15 cellular contexts compared by ENCODE assay signal in the genomic region with DNA sequence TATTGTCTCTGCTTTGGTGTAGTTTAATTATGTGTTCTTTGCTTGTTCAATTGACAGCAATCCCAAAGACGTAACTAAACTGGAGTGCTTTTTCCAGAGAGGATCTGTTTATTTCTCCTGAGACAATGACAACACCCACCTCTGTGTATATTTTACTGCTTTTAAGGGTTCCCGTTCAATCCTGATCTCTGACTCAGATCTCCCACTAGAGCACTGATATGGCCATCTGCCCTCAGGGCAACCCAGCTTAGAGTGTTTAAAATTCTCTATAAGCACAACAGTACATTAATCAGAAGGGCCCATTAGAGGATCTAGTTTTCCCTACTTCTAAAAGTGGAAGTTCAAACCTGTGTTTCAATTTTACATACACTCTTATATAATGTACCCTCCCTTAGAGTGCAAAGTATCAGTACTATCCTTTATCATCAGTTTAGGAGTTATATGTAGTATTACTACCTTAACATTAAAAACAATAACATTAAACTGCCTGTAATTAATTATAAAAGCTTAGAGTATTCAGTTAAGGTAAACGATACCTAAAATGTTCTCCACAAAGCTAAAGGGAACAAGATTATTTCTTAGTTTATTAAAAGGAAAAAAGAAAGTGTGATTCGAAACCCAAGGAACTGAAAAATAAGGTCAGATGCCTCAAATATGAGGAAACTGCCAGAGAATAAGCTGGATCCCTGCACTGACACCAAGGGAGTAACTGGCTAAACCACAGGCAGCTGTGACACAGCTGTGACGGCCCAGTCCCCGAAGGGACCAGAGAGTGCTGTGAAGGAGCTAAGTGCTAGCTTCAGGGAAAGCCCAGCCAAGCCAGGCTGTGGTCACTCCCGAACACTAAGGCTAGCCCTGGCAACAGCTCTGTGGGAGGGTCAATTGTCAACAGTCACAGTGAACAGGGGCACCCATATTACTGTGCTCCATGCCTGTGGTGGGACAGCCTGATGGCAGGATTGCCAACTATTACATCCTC. TPM values are rescaled to one million over a fixed set of nuclear protein-coding genes. Genes with fewer than 3 reads are reported as not detected.
DNase-seq lines count a peak whose midpoint lies in the region; ATAC-seq and TF ChIP-seq lines count a peak whose summit lies in the region.
"Had no signal": no experiment of that assay in that cellular context is flagged by ENCODE, and none has a peak within 500 bp of the region (broad histone marks: within the 10 kb centered on the region; RNA-seq: fewer than 3 reads in every experiment).

No MANE protein-coding gene starts in this region.

- H3K79me2 ChIP-seq in OCI-LY7 (ENCODE audit: insufficient read depth, low read depth, low read length) = no peaks in the 10 kb centered on the region

- H3K4me1 ChIP-seq in left ventricle myocardium inferior = no peaks in the 10 kb centered on the region
- no peaks in the 10 kb centered on the region for H3K4me1 ChIP-seq in upper lobe of right lung
- no peaks in the 10 kb centered on the region for H3K4me1 ChIP-seq in OCI-LY7 (ENCODE audit: insufficient read depth, low read length, poor library complexity, severe bottlenecking)

- H3K36me3 Mint-ChIP-seq in activated naive CD4-positive, alpha-beta T cell treated with anti-CD3 and anti-CD28 coated beads, Interleukin-2, amount 10 ng/mL, durations not matched to agents 7 days and 5 days = peaks cover 46% of the 10 kb centered on the region
- H3K36me3 Mint-ChIP-seq in activated naive CD4-positive, alpha-beta T cell treated with anti-CD3 and anti-CD28 coated beads for 36 hours (ENCODE audit: low read depth) = peaks cover 21% of the 10 kb centered on the region
- H3K36me3 Mint-ChIP-seq in activated T-helper 17 cell treated with anti-CD3 and anti-CD28 coated beads, Interleukin-2, amount 50 U/mL, for 72 hours (ENCODE audit: low read depth) = peaks cover 97% of the 10 kb centered on the region

- no peaks in the 10 kb centered on the region for H3K9me3 Mint-ChIP-seq in activated naive CD4-positive, alpha-beta T cell treated with anti-CD3 and anti-CD28 coated beads, Interleukin-2, amount 10 ng/mL, durations not matched to agents 7 days and 5 days
- H3K9me3 Mint-ChIP-seq in activated naive CD4-positive, alpha-beta T cell treated with anti-CD3 and anti-CD28 coated beads for 36 hours = no peaks in the 10 kb centered on the region
- no peaks in the 10 kb centered on the region for H3K9me3 Mint-ChIP-seq in activated T-helper 17 cell treated with anti-CD3 and anti-CD28 coated beads, Interleukin-2, amount 50 U/mL, for 72 hours
- H3K9me3 Mint-ChIP-seq: nephron, type B pancreatic cell had no signal

- no peak overlapping the region for H2AFZ ChIP-seq in OCI-LY7 (ENCODE audit: low read length)

- no TSS peak for BruUV-seq in OCI-LY7 (replicated peaks; lab: Mats Ljungman, UMichigan)

- no peak for DNase-seq in activated naive CD4-positive, alpha-beta T cell treated with anti-CD3 and anti-CD28 coated beads, Interleukin-2, amount 10 ng/mL, durations not matched to agents 7 days and 5 days
- DNase-seq in activated naive CD4-positive, alpha-beta T cell treated with anti-CD3 and anti-CD28 coated beads for 36 hours = no peak
- DNase-seq in left ventricle myocardium inferior (peak; percentile 58), upper lobe of right lung (no peak), OCI-LY7 (ENCODE audit: low spot score) (no peak), SW480 (ENCODE audit: low spot score) (no peak)
- DNase-seq: activated T-cell treated with anti-CD3 and anti-CD28 coated beads, Interleukin-2, amount 50 U/mL, for 1 hour; AML-193; erythroblast; MG63; NCI-H446 treated with DMSO at 0.1 percent for 48 hours had no signal

- TF ChIP-seq CTCF in left ventricle myocardium inferior (IDR thresholded peaks at IDR 0.05; ENCODE audit: borderline replicate concordance) (no peak), upper lobe of right lung (IDR thresholded peaks at IDR 0.05) (no peak), OCI-LY7 (conservative IDR thresholded peaks at IDR 0.05; ENCODE audit: low read length) (no peak)

- H3K4me3 Mint-ChIP-seq in activated naive CD4-positive, alpha-beta T cell treated with anti-CD3 and anti-CD28 coated beads, Interleukin-2, amount 10 ng/mL, durations not matched to agents 7 days and 5 days = no peak overlapping the region
- no peak overlapping the region for H3K4me3 Mint-ChIP-seq in activated naive CD4-positive, alpha-beta T cell treated with anti-CD3 and anti-CD28 coated beads for 36 hours
- no peak overlapping the region for H3K4me3 Mint-ChIP-seq in activated T-helper 17 cell treated with anti-CD3 and anti-CD28 coated beads, Interleukin-2, amount 50 U/mL, for 72 hours
- H3K4me3 Mint-ChIP-seq: nephron, type B pancreatic cell had no signal

- peaks cover 81% of the 10 kb centered on the region for H3K36me3 ChIP-seq in left ventricle myocardium inferior
- peaks cover 92% of the 10 kb centered on the region for H3K36me3 ChIP-seq in upper lobe of right lung
- H3K36me3 ChIP-seq in OCI-LY7 (ENCODE audit: insufficient read depth, low read length) = peaks cover 99% of the 10 kb centered on the region

- intact Hi-C loops in activated naive CD4-positive, alpha-beta T cell treated with anti-CD3 and anti-CD28 coated beads for 36 hours (cut with micrococcal nuclease) = no loop called here
- intact Hi-C loops in left ventricle myocardium inferior (cut with micrococcal nuclease) (no loop called here), upper lobe of right lung (cut with DNase I) (no loop called here), OCI-LY7 (cut with micrococcal nuclease; ENCODE audit: unreplicated experiment) (loop anchor here (10.0 kb wide), 1 partner anchor 119 kb away; no protein-coding TSS in a partner anchor)

- H3K27ac ChIP-seq in left ventricle myocardium inferior (replicated peaks) (peak overlapping the region; percentile 44), upper lobe of right lung (no peak overlapping the region), OCI-LY7 (ENCODE audit: low read depth, low read length, poor library complexity, severe bottlenecking) (no peak overlapping the region)

- peaks cover 14% of the 10 kb centered on the region for H3K4me1 Mint-ChIP-seq in activated naive CD4-positive, alpha-beta T cell treated with anti-CD3 and anti-CD28 coated beads, Interleukin-2, amount 10 ng/mL, durations not matched to agents 7 days and 5 days
- no peaks in the 10 kb centered on the region for H3K4me1 Mint-ChIP-seq in activated naive CD4-positive, alpha-beta T cell treated with anti-CD3 and anti-CD28 coated beads for 36 hours (ENCODE audit: low read depth)
- no peaks in the 10 kb centered on the region for H3K4me1 Mint-ChIP-seq in activated T-helper 17 cell treated with anti-CD3 and anti-CD28 coated beads, Interleukin-2, amount 50 U/mL, for 72 hours
- H3K4me1 Mint-ChIP-seq: nephron had no signal

- peak overlapping the region; percentile 67 for H3K27ac Mint-ChIP-seq in activated naive CD4-positive, alpha-beta T cell treated with anti-CD3 and anti-CD28 coated beads, Interleukin-2, amount 10 ng/mL, durations not matched to agents 7 days and 5 days
- H3K27ac Mint-ChIP-seq in activated naive CD4-positive, alpha-beta T cell treated with anti-CD3 and anti-CD28 coated beads for 36 hours = no peak overlapping the region
- H3K27ac Mint-ChIP-seq in activated T-helper 17 cell treated with anti-CD3 and anti-CD28 coated beads, Interleukin-2, amount 50 U/mL, for 72 hours = peak overlapping the region; percentile 62
- H3K27ac Mint-ChIP-seq: nephron, type B pancreatic cell had no signal

- H3K4me2 ChIP-seq in OCI-LY7 (ENCODE audit: low read length) = no peak overlapping the region

- CTCF ChIA-PET in activated naive CD4-positive, alpha-beta T cell treated with anti-CD3 and anti-CD28 coated beads, Interleukin-2, amount 10 ng/mL, durations not matched to agents 7 days and 5 days (lab: Charles Lee) = interaction anchor here (0.9 to 2.2 kb wide), 2 partner anchors 14 kb away, joined by 4 to 8 read pairs; partner anchors contain the start of gene UFD1
- CTCF ChIA-PET in activated naive CD4-positive, alpha-beta T cell treated with anti-CD3 and anti-CD28 coated beads for 36 hours (lab: Charles Lee) = interaction anchor here (0.9 to 2.9 kb wide), 2 partner anchors 10 to 15 kb away, joined by 3 to 7 read pairs; partner anchors contain the start of gene UFD1
- CTCF ChIA-PET in OCI-LY7 (lab: Charles Lee; ENCODE audit: unreplicated experiment) = no interaction called here

- no peaks in the 10 kb centered on the region for H4K20me1 ChIP-seq in OCI-LY7 (ENCODE audit: insufficient read depth, low read length)

- H3K9me3 ChIP-seq in left ventricle myocardium inferior (replicated peaks) (no peaks in the 10 kb centered on the region), upper lobe of right lung (no peaks in the 10 kb centered on the region), OCI-LY7 (ENCODE audit: low read length) (no peaks in the 10 kb centered on the region)
- H3K9me3 ChIP-seq: MG63 had no signal

- H3K4me3 ChIP-seq in left ventricle myocardium inferior = no peak overlapping the region
- no peak overlapping the region for H3K4me3 ChIP-seq in upper lobe of right lung
- no peak overlapping the region for H3K4me3 ChIP-seq in OCI-LY7 (ENCODE audit: low read depth, low read length, poor library complexity, severe bottlenecking)
- H3K4me3 ChIP-seq: MG63 had no signal

- no peaks in the 10 kb centered on the region for H3K27me3 ChIP-seq in left ventricle myocardium inferior (ENCODE audit: low read depth)
- no peaks in the 10 kb centered on the region for H3K27me3 ChIP-seq in upper lobe of right lung
- H3K27me3 ChIP-seq: MG63 had no signal

- no peaks in the 10 kb centered on the region for H3K27me3 Mint-ChIP-seq in activated naive CD4-positive, alpha-beta T cell treated with anti-CD3 and anti-CD28 coated beads, Interleukin-2, amount 10 ng/mL, durations not matched to agents 7 days and 5 days
- H3K27me3 Mint-ChIP-seq in activated naive CD4-positive, alpha-beta T cell treated with anti-CD3 and anti-CD28 coated beads for 36 hours (ENCODE audit: low read depth) = no peaks in the 10 kb centered on the region
- no peaks in the 10 kb centered on the region for H3K27me3 Mint-ChIP-seq in activated T-helper 17 cell treated with anti-CD3 and anti-CD28 coated beads, Interleukin-2, amount 50 U/mL, for 72 hours
- H3K27me3 Mint-ChIP-seq: type B pancreatic cell had no signal

- no peak for ATAC-seq in activated T-helper 17 cell treated with anti-CD3 and anti-CD28 coated beads, Interleukin-2, amount 50 U/mL, for 72 hours (replicated peaks)
- ATAC-seq in upper lobe of right lung (peak; percentile 73), HG02938 (IDR thresholded peaks at IDR 0.05; ENCODE audit: unreplicated experiment) (no peak)

- POLR2A ChIA-PET in OCI-LY7 (lab: Charles Lee) = interaction anchor here (1.7 kb wide), 1 partner anchor 10 kb away, joined by 6 read pairs; no protein-coding TSS in a partner anchor

- no peaks in the 10 kb centered on the region for H3K9me2 ChIP-seq in OCI-LY7 (ENCODE audit: insufficient read depth, low read length)

RNA-seq across cellular contexts. Expression of gene UFD1, which starts 15.2 kb away (rescaled TPM):
- total RNA-seq in activated naive CD4-positive, alpha-beta T cell treated with anti-CD3 and anti-CD28 coated beads for 36 hours = 10 to 100 TPM; 75.1 to 83.3 TPM
- total RNA-seq in activated T-helper 17 cell treated with anti-CD3 and anti-CD28 coated beads, Interleukin-2, amount 50 U/mL, for 72 hours = 10 to 100 TPM; 56.0 to 93.5 TPM
- total RNA-seq in left ventricle myocardium inferior (41.8 TPM), upper lobe of right lung (43.1 TPM), OCI-LY7 (2022) (60.1 and 62.5 TPM in 2 replicates)
- total RNA-seq in OCI-LY7 (2014; rRNA removed; shearing (Covaris generic)) = 52.8 and 70.8 TPM in 2 replicates

RNA-seq across cellular contexts. Expression of gene CDC45, which starts 15.9 kb away (rescaled TPM):
- total RNA-seq in activated naive CD4-positive, alpha-beta T cell treated with anti-CD3 and anti-CD28 coated beads for 36 hours = 10 to 100 TPM; 86.3 to 91.7 TPM
- total RNA-seq in activated T-helper 17 cell treated with anti-CD3 and anti-CD28 coated beads, Interleukin-2, amount 50 U/mL, for 72 hours = 10 to 100 TPM; 64.2 to 99.9 TPM
- total RNA-seq in left ventricle myocardium inferior = 0.77 TPM
- total RNA-seq in upper lobe of right lung = 0.58 TPM
- total RNA-seq in OCI-LY7 (2014; rRNA removed; shearing (Covaris generic)) = 80.2 and 90.9 TPM in 2 replicates
- 83.0 and 97.1 TPM in 2 replicates for total RNA-seq in OCI-LY7 (2022)

RNA-seq across cellular contexts. Expression of gene C22orf39, which starts 16.3 kb away (rescaled TPM):
- total RNA-seq in activated naive CD4-positive, alpha-beta T cell treated with anti-CD3 and anti-CD28 coated beads for 36 hours = 10 to 100 TPM; 29.3 to 30.2 TPM
- 10 to 100 TPM; 18.6 to 21.7 TPM for total RNA-seq in activated T-helper 17 cell treated with anti-CD3 and anti-CD28 coated beads, Interleukin-2, amount 50 U/mL, for 72 hours
- 76.2 TPM for total RNA-seq in left ventricle myocardium inferior
- 35.6 TPM for total RNA-seq in upper lobe of right lung
- total RNA-seq in OCI-LY7 (2014; rRNA removed; shearing (Covaris generic)) = 64.8 and 70.4 TPM in 2 replicates
- 52.1 and 56.3 TPM in 2 replicates for total RNA-seq in OCI-LY7 (2022)

RNA-seq across cellular contexts. Expression of gene MRPL40, which starts 31.4 kb away (rescaled TPM):
- total RNA-seq in activated naive CD4-positive, alpha-beta T cell treated with anti-CD3 and anti-CD28 coated beads for 36 hours = 10 to 100 TPM; 32.6 to 34.9 TPM
- total RNA-seq in activated T-helper 17 cell treated with anti-CD3 and anti-CD28 coated beads, Interleukin-2, amount 50 U/mL, for 72 hours = 10 to 100 TPM; 11.8 to 25.7 TPM
- total RNA-seq in left ventricle myocardium inferior = 57.2 TPM
- 20.5 TPM for total RNA-seq in upper lobe of right lung
- total RNA-seq in OCI-LY7 (2014; rRNA removed; shearing (Covaris generic)) = 38.5 and 46.3 TPM in 2 replicates
- 40.0 and 45.6 TPM in 2 replicates for total RNA-seq in OCI-LY7 (2022)

RNA-seq across cellular contexts. Expression of gene HIRA, which starts 32.2 kb away (rescaled TPM):
- total RNA-seq in activated naive CD4-positive, alpha-beta T cell treated with anti-CD3 and anti-CD28 coated beads for 36 hours = 10 to 100 TPM; 16.2 to 18.0 TPM
- 10 to 100 TPM; 21.4 to 45.6 TPM for total RNA-seq in activated T-helper 17 cell treated with anti-CD3 and anti-CD28 coated beads, Interleukin-2, amount 50 U/mL, for 72 hours
- 18.1 TPM for total RNA-seq in left ventricle myocardium inferior
- 23.3 TPM for total RNA-seq in upper lobe of right lung
- 22.4 and 31.2 TPM in 2 replicates for total RNA-seq in OCI-LY7 (2014; rRNA removed; shearing (Covaris generic))
- 49.4 and 55.7 TPM in 2 replicates for total RNA-seq in OCI-LY7 (2022)

Comparison
In these comparisons a context has a peak if more than half of its experiments do, and no peak if none do; other contexts are left out.
1. RNA of gene CDC45, which starts 15.9 kb away (total RNA-seq): 64.2 to 99.9 TPM in activated T-helper 17 cell treated with anti-CD3 and anti-CD28 coated beads, Interleukin-2, amount 50 U/mL, for 72 hours, 86.3 to 91.7 TPM in activated naive CD4-positive, alpha-beta T cell treated with anti-CD3 and anti-CD28 coated beads for 36 hours and 80.2 to 97.1 TPM in OCI-LY7; 0.77 TPM in left ventricle myocardium inferior (single experiment) and 0.58 TPM in upper lobe of right lung (single experiment); every median in the first group is over 10 times any median in the second.